Comparison of ENCODE assay signal across 9 cellular contexts in genomic region chr21:17903029-17903806, GRCh38.
A peak's percentile ranks its signal among the peaks of the same experiment; 100 is the strongest.
DNase-seq lines count a peak whose midpoint lies in the region; ATAC-seq and TF ChIP-seq lines count a peak whose summit lies in the region.
"Had no signal": no experiment of that assay in that cellular context is flagged by ENCODE, and none has a peak within 500 bp of the region (broad histone marks: within the 10 kb centered on the region; RNA-seq: fewer than 3 reads in every experiment).

No MANE protein-coding gene starts in this region.

- no peak overlapping the region for H3K27ac Mint-ChIP-seq in CD4-positive, CD25-positive, alpha-beta regulatory T cell
- H3K27ac Mint-ChIP-seq: activated naive CD8-positive, alpha-beta T cell treated with anti-CD3 and anti-CD28 coated beads, Interleukin-2, amount 10 ng/mL, durations not matched to agents 7 days and 5 days had no signal

- no peaks in the 10 kb centered on the region for H3K36me3 ChIP-seq in CD4-positive, CD25-positive, alpha-beta regulatory T cell (ENCODE audit: control insufficient read depth, insufficient read depth, low read length)
- no peaks in the 10 kb centered on the region; the same call in 1 of the 2 replicates for H3K36me3 ChIP-seq in HUES64 (ENCODE audit: insufficient read depth, low read length)
- no peaks in the 10 kb centered on the region for H3K36me3 ChIP-seq in Panc1 (ENCODE audit: control insufficient read depth, insufficient read depth, low read length)
- H3K36me3 ChIP-seq in esophagus squamous epithelium = no peaks in the 10 kb centered on the region
- no peaks in the 10 kb centered on the region for H3K36me3 ChIP-seq in psoas muscle (ENCODE audit: insufficient read depth in 1 of 2, low read depth in 1 of 2)

- peak overlapping the region; percentile 32 for H3K4me3 ChIP-seq in CD4-positive, CD25-positive, alpha-beta regulatory T cell (ENCODE audit: low read depth, low read length)
- H3K4me3 ChIP-seq in HUES64 (ENCODE audit: low read length) = no peak overlapping the region
- H3K4me3 ChIP-seq in Panc1 (ENCODE audit: low read depth in 2 of 2, low read length in 2 of 2) = no peak overlapping the region
- no peak overlapping the region for H3K4me3 ChIP-seq in esophagus squamous epithelium
- H3K4me3 ChIP-seq in psoas muscle = no peak overlapping the region

- in situ Hi-C loops in Panc1 (cut with HindIII; ENCODE audit: low pct_unique_long_range_greater_than_20kb, low sequenced_read_pairs) = no loop called here

- no peaks in the 10 kb centered on the region for H3K9me3 ChIP-seq in CD4-positive, CD25-positive, alpha-beta regulatory T cell (ENCODE audit: control insufficient read depth in 2 of 2, low read length in 2 of 2)
- H3K9me3 ChIP-seq in HUES64 (ENCODE audit: insufficient read depth, low read depth, low read length) (0 out of 2 replicates have a peak, but pooled peaks cover 3% of the 10 kb centered on the region), Panc1 (ENCODE audit: control insufficient read depth, insufficient read depth, low read depth, low read length) (no peaks in the 10 kb centered on the region), esophagus squamous epithelium (no peaks in the 10 kb centered on the region), psoas muscle (no peaks in the 10 kb centered on the region)

- DNase-seq in CD4-positive, CD25-positive, alpha-beta regulatory T cell = peak in 2 of 3 donors; percentile 56 to 59
- DNase-seq in Panc1 (ENCODE audit: low read depth, low spot score) = no peak
- DNase-seq in esophagus squamous epithelium (lab: John Stamatoyannopoulos, UW) = no peak
- no peak for DNase-seq in psoas muscle
- no peak for DNase-seq in GOT3 (lab: John Stamatoyannopoulos, UW)
- no peak for DNase-seq in NCI-H1930 (lab: John Stamatoyannopoulos, UW)
- DNase-seq in iPS-NIHi7 (ENCODE audit: extremely low spot score) = no peak
- DNase-seq: activated naive CD8-positive, alpha-beta T cell treated with anti-CD3 and anti-CD28 coated beads, Interleukin-2, amount 10 ng/mL, durations not matched to agents 7 days and 5 days had no signal

- H3K27me3 ChIP-seq in CD4-positive, CD25-positive, alpha-beta regulatory T cell (ENCODE audit: control insufficient read depth, insufficient read depth, low read length) = peaks cover 1% of the 10 kb centered on the region
- no peaks in the 10 kb centered on the region for H3K27me3 ChIP-seq in HUES64 (ENCODE audit: insufficient read depth, low read length)
- no peaks in the 10 kb centered on the region for H3K27me3 ChIP-seq in Panc1 (ENCODE audit: control insufficient read depth, insufficient read depth, low read length)
- H3K27me3 ChIP-seq in esophagus squamous epithelium = no peaks in the 10 kb centered on the region
- no peaks in the 10 kb centered on the region for H3K27me3 ChIP-seq in psoas muscle (ENCODE audit: insufficient read depth in 3 of 3, low read length in 2 of 3)

- peak; percentile 77 for ATAC-seq in CD4-positive, CD25-positive, alpha-beta regulatory T cell (ENCODE audit: low read depth in 2 of 2)
- peak; percentile 70; the same call in 1 of the 2 replicates for ATAC-seq in Panc1
- no peak for ATAC-seq in psoas muscle

- no peak overlapping the region for H3K9ac ChIP-seq in HUES64 (ENCODE audit: low read depth, low read length)

- H3K9me3 Mint-ChIP-seq in CD4-positive, CD25-positive, alpha-beta regulatory T cell = peaks cover 0 to 8% (median 3%) of the 10 kb centered on the region in 7 donors

- BruUV-seq in Panc1 (replicated peaks; lab: Mats Ljungman, UMichigan) = no TSS peak

- H3K27me3 Mint-ChIP-seq in CD4-positive, CD25-positive, alpha-beta regulatory T cell = peaks cover 5% of the 10 kb centered on the region

- peaks cover 0 to 14% (median 7%) of the 10 kb centered on the region in 4 donors for H3K4me1 Mint-ChIP-seq in CD4-positive, CD25-positive, alpha-beta regulatory T cell

- intact Hi-C loops in Panc1 (cut with micrococcal nuclease; ENCODE audit: unreplicated experiment) = loop anchor here (1.0 kb wide), 1 partner anchor 224 kb away; no protein-coding TSS in a partner anchor
- intact Hi-C loops in esophagus squamous epithelium (cut with DNase I) = loop anchor here (5.0 kb wide), 1 partner anchor 221 kb away; no protein-coding TSS in a partner anchor
- intact Hi-C loops in psoas muscle (cut with DNase I) = loop anchor here (5.0 kb wide), 2 partner anchors 221 to 226 kb away; no protein-coding TSS in a partner anchor

- CTCF ChIA-PET in Panc1 (lab: Charles Lee) = interaction anchor here (1.2 kb wide), 1 partner anchor 21 kb away, joined by 3 read pairs; no protein-coding TSS in a partner anchor

- POLR2A ChIA-PET in Panc1 (lab: Charles Lee) = no interaction called here

- H3K4me1 ChIP-seq in CD4-positive, CD25-positive, alpha-beta regulatory T cell (ENCODE audit: control insufficient read depth, insufficient read depth, low read length, poor library complexity, severe bottlenecking) = peaks cover 4% of the 10 kb centered on the region
- H3K4me1 ChIP-seq in HUES64 (ENCODE audit: insufficient read depth, low read length) = peaks cover 24% of the 10 kb centered on the region
- H3K4me1 ChIP-seq in Panc1 (ENCODE audit: control insufficient read depth, insufficient read depth, low read length) = peaks cover 9% of the 10 kb centered on the region
- H3K4me1 ChIP-seq in esophagus squamous epithelium = peaks cover 0 to 30% (median 3%) of the 10 kb centered on the region in 3 donors
- H3K4me1 ChIP-seq in psoas muscle = no peaks in the 10 kb centered on the region

- no peak overlapping the region for H3K27ac ChIP-seq in CD4-positive, CD25-positive, alpha-beta regulatory T cell (ENCODE audit: insufficient read depth, low read length, poor library complexity, severe bottlenecking)
- 0 out of 2 replicates have a peak overlapping the region, but pooled peaks have one; percentile 28 for H3K27ac ChIP-seq in HUES64 (ENCODE audit: low read depth, low read length)
- no peak overlapping the region for H3K27ac ChIP-seq in Panc1 (ENCODE audit: low read length)
- H3K27ac ChIP-seq in esophagus squamous epithelium = peak overlapping the region in 3 of 4 donors; percentile 27 to 53 (median 40)
- H3K27ac ChIP-seq in psoas muscle = no peak overlapping the region

- H3K4me3 Mint-ChIP-seq in CD4-positive, CD25-positive, alpha-beta regulatory T cell = no peak overlapping the region
- H3K4me3 Mint-ChIP-seq: activated naive CD8-positive, alpha-beta T cell treated with anti-CD3 and anti-CD28 coated beads, Interleukin-2, amount 10 ng/mL, durations not matched to agents 7 days and 5 days had no signal

- peaks cover 9% of the 10 kb centered on the region for H3K36me3 Mint-ChIP-seq in CD4-positive, CD25-positive, alpha-beta regulatory T cell

- 62% methylated on average over 3 of the region's 4 CpGs for WGBS in HUES64
- WGBS in esophagus squamous epithelium, 2 donors = 41 to 48% methylated on average over 4 of the region's 4 CpGs
- WGBS in psoas muscle, 3 donors = 64 to 75% (median 68%) methylated on average over 4 of the region's 4 CpGs

- TF ChIP-seq CTCF in Panc1 (IDR thresholded peaks at IDR 0.05) (0 out of 2 replicates have a peak, but pooled peaks have one; percentile 3), esophagus squamous epithelium (IDR thresholded peaks at IDR 0.05) (peak in 4 of 6 experiments; percentile 20 to 66 (median 32)), psoas muscle (IDR thresholded peaks at IDR 0.05) (peak; percentile 30)

- TF ChIP-seq POLR2A in esophagus squamous epithelium (IDR thresholded peaks at IDR 0.05) = no peak

Comparison
In these comparisons a context has a peak if more than half of its experiments do, and no peak if none do; other contexts are left out.
1. ATAC-seq: peak in CD4-positive, CD25-positive, alpha-beta regulatory T cell (2 of 2) and Panc1 (single experiment); none in psoas muscle (0 of 4).
2. DNase-seq: peak in CD4-positive, CD25-positive, alpha-beta regulatory T cell (2 of 3); none in Panc1 (single experiment), esophagus squamous epithelium (single experiment), psoas muscle (0 of 2), GOT3 (single experiment), NCI-H1930 (0 of 2) and iPS-NIHi7 (single experiment).
3. H3K27ac ChIP-seq: peak in HUES64 (single experiment) and esophagus squamous epithelium (3 of 4); none in CD4-positive, CD25-positive, alpha-beta regulatory T cell (single experiment), Panc1 (single experiment) and psoas muscle (single experiment).
4. Peak in every context shown above with its lines, with median percentiles within 50 percentile points of each other: CTCF ChIP-seq.